ENCODE assay signal across 8 cellular contexts in the genomic region with DNA sequence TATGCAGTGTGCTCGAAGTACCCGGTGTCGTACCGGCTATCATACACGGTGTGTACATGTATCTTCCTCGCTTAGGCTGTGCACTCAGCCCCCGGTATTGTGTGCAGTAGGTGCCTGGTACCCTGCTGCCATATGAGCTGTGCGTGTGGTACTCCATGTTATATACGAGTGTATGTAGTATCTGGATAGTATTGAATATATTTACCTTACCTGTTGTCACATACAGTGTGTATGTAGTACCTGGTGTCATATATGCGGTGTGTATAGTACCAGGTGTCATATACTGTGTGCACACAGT. TPM values are rescaled to one million over a fixed set of nuclear protein-coding genes. Genes with fewer than 3 reads are reported as not detected.
DNase-seq lines count a peak whose midpoint lies in the region; ATAC-seq and TF ChIP-seq lines count a peak whose summit lies in the region.

No MANE protein-coding gene starts in this region.

- H3K4me1 Mint-ChIP-seq in CD4-positive, alpha-beta memory T cell: peaks cover 30 to 47% (median 41%) of the 10 kb centered on the region in 4 donors

- peak overlapping the region; percentile 51 to 52 for H3K4me3 ChIP-seq in CD4-positive, alpha-beta memory T cell (ENCODE audit: low read length in 2 of 2)
- H3K4me3 ChIP-seq in HFF-Myc (replicated peaks; ENCODE audit: low read depth, low read length) (peak overlapping the region; percentile 76), WERI-Rb-1 (ENCODE audit: low read depth, low read length) (peak overlapping the region; percentile 57), skin epidermis (peak overlapping the region; percentile 55 to 89 (median 72))

- peaks cover 0 to 11% of the 10 kb centered on the region in 2 donors for H3K36me3 Mint-ChIP-seq in CD4-positive, alpha-beta memory T cell

- no peak for DNase-seq in CD4-positive, alpha-beta memory T cell
- DNase-seq in HFF-Myc (ENCODE audit: extremely low read depth, low read depth) (no peak), WERI-Rb-1 (no peak), left ventricle myocardium superior (no peak), NCI-H524 (lab: John Stamatoyannopoulos, UW) (no peak), DMS79 treated with DMSO at 0.1 percent for 48 hours (lab: John Stamatoyannopoulos, UW) (no peak), DMS 273 treated with DMSO at 0.1 percent for 48 hours (lab: John Stamatoyannopoulos, UW) (no peak)

- CTCF ChIA-PET in CD4-positive, alpha-beta memory T cell (lab: Charles Lee; ENCODE audit: partially characterized antibody): interaction anchor here (1.0 kb wide), 1 partner anchor 13 kb away, joined by 3 read pairs; no protein-coding TSS in a partner anchor

- POLR2A ChIA-PET in CD4-positive, alpha-beta memory T cell (lab: Charles Lee; ENCODE audit: partially characterized antibody): interaction anchor here (1.1 to 1.6 kb wide), 4 partner anchors 8 to 14 kb away, joined by 4 to 11 read pairs (median 4); no protein-coding TSS in a partner anchor

- no peaks in the 10 kb centered on the region for H3K36me3 ChIP-seq in CD4-positive, alpha-beta memory T cell (ENCODE audit: insufficient read depth, low read length)
- no peaks in the 10 kb centered on the region for H3K36me3 ChIP-seq in WERI-Rb-1

- H3K27me3 Mint-ChIP-seq in CD4-positive, alpha-beta memory T cell: no peaks in the 10 kb centered on the region

- H3K27ac ChIP-seq in CD4-positive, alpha-beta memory T cell (ENCODE audit: low read depth, low read length): peak overlapping the region; percentile 80
- H3K27ac ChIP-seq in WERI-Rb-1: no peak overlapping the region
- H3K27ac ChIP-seq in skin epidermis: peak overlapping the region in 20 of 21 experiments; percentile 92 to 100 (median 98)

- peak; percentile 12 for ATAC-seq in left ventricle myocardium superior

- H3K9me3 ChIP-seq in CD4-positive, alpha-beta memory T cell (ENCODE audit: control insufficient read depth in 1 of 2, low read length in 2 of 2): no peaks in the 10 kb centered on the region
- no peaks in the 10 kb centered on the region for H3K9me3 ChIP-seq in WERI-Rb-1 (ENCODE audit: severe bottlenecking)

- H3K27me3 ChIP-seq in CD4-positive, alpha-beta memory T cell (ENCODE audit: insufficient read depth, low read length): no peaks in the 10 kb centered on the region
- no peaks in the 10 kb centered on the region for H3K27me3 ChIP-seq in WERI-Rb-1 (ENCODE audit: insufficient read depth, low read depth, severe bottlenecking)

- intact Hi-C loops in CD4-positive, alpha-beta memory T cell (cut with micrococcal nuclease): no loop called here
- intact Hi-C loops in left ventricle myocardium superior (cut with micrococcal nuclease): no loop called here

- H3K27ac Mint-ChIP-seq in CD4-positive, alpha-beta memory T cell: peak overlapping the region; percentile 90 to 96 (median 93)

- peak overlapping the region; percentile 89 to 96 (median 92) for H3K4me3 Mint-ChIP-seq in CD4-positive, alpha-beta memory T cell

- TF ChIP-seq CTCF in HFF-Myc (IDR thresholded peaks at IDR 0.05; ENCODE audit: low read depth, low read length, missing control alignments) (no peak), WERI-Rb-1 (IDR thresholded peaks at IDR 0.05; ENCODE audit: low read depth, low read length) (no peak)

- H3K9me3 Mint-ChIP-seq in CD4-positive, alpha-beta memory T cell: no peaks in the 10 kb centered on the region

- peaks cover 32% of the 10 kb centered on the region for H3K4me1 ChIP-seq in CD4-positive, alpha-beta memory T cell (ENCODE audit: insufficient read depth, low read length)

RNA-seq across cellular contexts. Expression of a gene that starts 1.2 kb away (rescaled TPM):
- 10 to 100 TPM; 61.1 to 63.2 TPM for total RNA-seq in CD4-positive, alpha-beta memory T cell
- polyA plus RNA-seq in CD4-positive, alpha-beta memory T cell: 10 to 100 TPM; 26.6 to 43.0 TPM
- total RNA-seq in left ventricle myocardium superior: 80.7 TPM
